In the genomic region with DNA sequence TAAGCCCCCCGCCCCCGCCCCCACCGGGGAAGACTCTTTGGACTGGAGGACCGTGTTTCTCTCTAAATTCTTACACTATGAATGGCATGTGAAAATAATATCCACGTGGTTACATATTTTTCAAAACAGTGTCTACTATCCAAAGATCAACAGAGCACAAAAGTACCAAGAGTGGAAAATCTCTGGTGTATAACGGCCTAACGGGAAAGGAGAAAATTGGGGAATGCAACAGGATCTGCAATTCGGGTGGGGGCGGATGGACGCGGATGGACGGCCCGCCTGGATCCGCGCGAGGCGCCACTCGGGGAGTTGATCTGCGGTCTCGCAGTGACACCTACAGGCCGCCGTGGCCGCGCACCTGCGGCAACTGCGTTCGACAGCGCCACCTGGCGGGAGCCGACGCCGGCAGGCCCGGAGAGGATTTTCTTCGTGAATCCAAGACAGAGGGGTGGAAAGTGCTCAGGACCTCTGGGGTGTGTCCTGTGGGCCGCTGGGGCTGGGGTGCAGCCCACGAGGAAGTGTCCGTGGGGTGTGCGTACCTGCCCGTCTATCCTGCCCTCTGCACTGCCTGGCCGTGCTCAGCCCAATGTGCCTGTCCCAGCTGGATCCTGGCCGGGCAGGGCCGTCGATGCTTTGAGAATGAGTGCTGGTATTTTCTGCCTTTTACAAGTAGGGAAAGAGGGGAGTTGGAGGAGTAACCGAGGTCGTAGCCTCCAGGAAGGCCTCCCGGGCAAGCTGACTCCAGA, we compare ENCODE assay signal across 1 cellular context.
A peak's percentile ranks its signal among the peaks of the same experiment; 100 is the strongest.
TF ChIP-seq lines count a peak whose summit lies in the region.

No MANE protein-coding gene starts in this region.

TF ChIP-seq in HEK293, 187 proteins besides CTCF, POLR2A, EP300 and RAD21 (continued from another document):
- TF ChIP-seq ZNF426 (tag by site-specific recombination; IDR thresholded peaks at IDR 0.05) (no peak), ZNF555 (tag by site-specific recombination; conservative IDR thresholded peaks at IDR 0.05) (no peak), ZNF37A (tag by site-specific recombination; IDR thresholded peaks at IDR 0.05) (no peak), ZNF354C (tag by site-specific recombination; IDR thresholded peaks at IDR 0.05; ENCODE audit: borderline replicate concordance, low read depth) (no peak), YY1 (tag by site-specific recombination; IDR thresholded peaks at IDR 0.05) (peak; percentile 33; the same call in 1 of the 2 replicates)
